15 cellular contexts compared by ENCODE assay signal in the genomic region with DNA sequence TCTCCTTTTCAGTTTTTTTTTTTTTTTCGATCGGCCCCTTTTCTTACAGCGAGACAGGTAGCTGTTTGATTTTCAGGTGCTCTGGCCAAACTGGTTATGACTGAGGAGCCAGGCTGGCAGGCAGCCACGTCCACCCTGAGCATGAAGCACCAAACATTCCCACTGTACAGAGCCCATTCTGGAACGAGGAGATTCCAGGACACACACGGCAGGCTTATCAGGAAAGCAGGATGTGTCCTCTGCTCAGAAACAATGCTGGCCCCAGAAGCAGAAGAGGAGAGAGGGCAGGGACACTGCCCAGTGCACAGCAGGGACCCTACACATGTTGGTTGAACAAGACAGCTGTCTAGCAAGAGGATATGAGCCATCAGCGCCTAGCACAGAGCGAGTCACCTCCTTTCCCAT. TPM values are rescaled to one million over a fixed set of nuclear protein-coding genes. Genes with fewer than 3 reads are reported as not detected.
DNase-seq lines count a peak whose midpoint lies in the region; ATAC-seq and TF ChIP-seq lines count a peak whose summit lies in the region.
"Had no signal": no experiment of that assay in that cellular context is flagged by ENCODE, and none has a peak within 500 bp of the region (broad histone marks: within the 10 kb centered on the region; RNA-seq: fewer than 3 reads in every experiment).

No MANE protein-coding gene starts in this region.

- no TSS peak for BruUV-seq in PC-9 (replicated peaks; lab: Mats Ljungman, UMichigan)

- DNase-seq in Daoy (ENCODE audit: low read depth) (peak; percentile 21), PC-9 (peak; percentile 70 to 74), right cardiac atrium (peak in 1 of 3 donors; percentile 67), iPS-NIHi7 (ENCODE audit: extremely low spot score) (no peak)
- DNase-seq: activated CD4-positive, alpha-beta memory T cell treated with anti-CD3 and anti-CD28 coated beads for 36 hours; kidney glomerular epithelial cell; NCI-H187 treated with DMSO at 0.1 percent for 48 hours; SJCRH30 had no signal

- POLR2A ChIA-PET in PC-9 (lab: Charles Lee; ENCODE audit: unreplicated experiment): interaction anchor here (0.5 to 0.6 kb wide), 3 partner anchors 17 to 508 kb away, joined by 3 to 9 read pairs (median 3); no protein-coding TSS in a partner anchor

- no peaks in the 10 kb centered on the region for H3K9me2 ChIP-seq in PC-9 (ENCODE audit: insufficient read depth)

- peak overlapping the region; percentile 30; the same call in 1 of the 2 replicates for H3K4me3 ChIP-seq in PC-9
- H3K4me3 ChIP-seq in right cardiac atrium (ENCODE audit: low read length): no peak overlapping the region
- H3K4me3 ChIP-seq: SJCRH30 had no signal

- no peaks in the 10 kb centered on the region for H3K27me3 ChIP-seq in PC-9 (ENCODE audit: insufficient read depth, low read depth)
- no peaks in the 10 kb centered on the region for H3K27me3 ChIP-seq in right cardiac atrium (ENCODE audit: control insufficient read depth, insufficient read depth)

- H3K9me3 ChIP-seq in PC-9 (ENCODE audit: insufficient read depth, low read depth) (no peaks in the 10 kb centered on the region), right cardiac atrium (ENCODE audit: control insufficient read depth, low read length) (no peaks in the 10 kb centered on the region)
- H3K9me3 ChIP-seq: SJCRH30 had no signal

- H2AFZ ChIP-seq in PC-9: no peak overlapping the region; the same call in 1 of the 2 replicates

- peak; percentile 40 to 65 for ATAC-seq in right cardiac atrium
- no peak for ATAC-seq in HG03159 (IDR thresholded peaks at IDR 0.05; ENCODE audit: unreplicated experiment)
- ATAC-seq in GM19463 (IDR thresholded peaks at IDR 0.05; ENCODE audit: unreplicated experiment): no peak

- H3K36me3 ChIP-seq in PC-9 (ENCODE audit: low read depth): no peaks in the 10 kb centered on the region
- H3K36me3 ChIP-seq: SJCRH30 had no signal

- no peaks in the 10 kb centered on the region for H4K20me1 ChIP-seq in PC-9 (ENCODE audit: insufficient read depth)

- WGBS in right cardiac atrium: 54% methylated on average over 8 of the region's 8 CpGs

- peak overlapping the region; percentile 22; the same call in 1 of the 2 replicates for H3K27ac ChIP-seq in PC-9
- H3K27ac ChIP-seq in right cardiac atrium (ENCODE audit: low read length): no peak overlapping the region
- H3K27ac ChIP-seq: epithelial cell of prostate, SJCRH30 had no signal

- no peaks in the 10 kb centered on the region for H3K79me2 ChIP-seq in PC-9 (ENCODE audit: low read depth)

- peaks cover 23% of the 10 kb centered on the region for H3K4me1 ChIP-seq in PC-9 (replicated peaks; ENCODE audit: insufficient read depth)
- peaks cover 2% of the 10 kb centered on the region for H3K4me1 ChIP-seq in right cardiac atrium (ENCODE audit: control insufficient read depth, insufficient read depth, low read length)
- H3K4me1 ChIP-seq: SJCRH30 had no signal

- CTCF ChIA-PET in PC-9 (lab: Charles Lee): interaction anchor here (0.6 kb wide), 1 partner anchor 498 kb away, joined by 4 read pairs; no protein-coding TSS in a partner anchor

- TF ChIP-seq CTCF in PC-9 (conservative IDR thresholded peaks at IDR 0.05): no peak

- H3K4me2 ChIP-seq in PC-9: peak overlapping the region; percentile 73

- peaks cover 19% of the 10 kb centered on the region; the same call in 1 of the 2 replicates for H3F3A ChIP-seq in PC-9 (ENCODE audit: insufficient read depth, low read depth)

- intact Hi-C loops in PC-9 (cut with micrococcal nuclease; ENCODE audit: unreplicated experiment) (no loop called here), right cardiac atrium (cut with DNase I) (no loop called here)

RNA-seq across cellular contexts. Expression of a gene that starts 3.7 kb away (rescaled TPM):
- 0.03 and 0.40 TPM in 2 replicates for total RNA-seq in Daoy (2014; rRNA removed; shearing (Covaris generic))
- not detected in 2 replicates for total RNA-seq in PC-9 (2021)
- total RNA-seq in right cardiac atrium: not detected
- polyA plus RNA-seq in right cardiac atrium: not detected
- total RNA-seq: activated CD4-positive, alpha-beta memory T cell treated with anti-CD3 and anti-CD28 coated beads for 36 hours; activated T-helper 1 cell treated with anti-CD3 and anti-CD28 coated beads, Interleukin-12 subunit alpha, Interleukin-12 subunit beta, Interleukin-2, Interleukin-4 antibody, amounts not matched to agents 30 ng/mL and 10 ng/mL and 1 ng/mL, durations not matched to agents 14 hours and 24 hours and 36 hours; LHCN-M2; myocyte; SJCRH30; subcutaneous adipose tissue had no signal

RNA-seq across cellular contexts. Expression of a gene that starts 24.5 kb away (rescaled TPM):
- total RNA-seq in Daoy (2014; rRNA removed; shearing (Covaris generic)): not detected in 2 replicates
- total RNA-seq in PC-9 (2021): not detected in 2 replicates
- not detected for total RNA-seq in right cardiac atrium
- not detected for polyA plus RNA-seq in right cardiac atrium
- total RNA-seq: activated CD4-positive, alpha-beta memory T cell treated with anti-CD3 and anti-CD28 coated beads for 36 hours; activated T-helper 1 cell treated with anti-CD3 and anti-CD28 coated beads, Interleukin-12 subunit alpha, Interleukin-12 subunit beta, Interleukin-2, Interleukin-4 antibody, amounts not matched to agents 30 ng/mL and 10 ng/mL and 1 ng/mL, durations not matched to agents 14 hours and 24 hours and 36 hours; LHCN-M2; myocyte; SJCRH30 had no signal

RNA-seq across cellular contexts. Expression of a gene that starts 37.4 kb away (rescaled TPM):
- not detected in 2 replicates for total RNA-seq in Daoy (2014; rRNA removed; shearing (Covaris generic))
- total RNA-seq in PC-9 (2021): not detected in 2 replicates
- not detected for total RNA-seq in right cardiac atrium
- not detected for polyA plus RNA-seq in right cardiac atrium
- total RNA-seq: activated T-helper 1 cell treated with anti-CD3 and anti-CD28 coated beads, Interleukin-12 subunit alpha, Interleukin-12 subunit beta, Interleukin-2, Interleukin-4 antibody, amounts not matched to agents 30 ng/mL and 10 ng/mL and 1 ng/mL, durations not matched to agents 14 hours and 24 hours and 36 hours; LHCN-M2; myocyte; SJCRH30; subcutaneous adipose tissue had no signal

RNA-seq across cellular contexts. Expression of a gene that starts 47.6 kb away (rescaled TPM):
- not detected in 2 replicates for total RNA-seq in Daoy (2014; rRNA removed; shearing (Covaris generic))
- total RNA-seq in PC-9 (2021): not detected in 2 replicates
- not detected for total RNA-seq in right cardiac atrium
- not detected for polyA plus RNA-seq in right cardiac atrium
- total RNA-seq: activated CD4-positive, alpha-beta memory T cell treated with anti-CD3 and anti-CD28 coated beads for 36 hours; activated T-helper 1 cell treated with anti-CD3 and anti-CD28 coated beads, Interleukin-12 subunit alpha, Interleukin-12 subunit beta, Interleukin-2, Interleukin-4 antibody, amounts not matched to agents 30 ng/mL and 10 ng/mL and 1 ng/mL, durations not matched to agents 14 hours and 24 hours and 36 hours; LHCN-M2; myocyte; SJCRH30 had no signal

RNA-seq across cellular contexts. Expression of a gene that starts 54.5 kb away (rescaled TPM):
- total RNA-seq in Daoy (2014; rRNA removed; shearing (Covaris generic)): not detected in 2 replicates
- total RNA-seq in PC-9 (2021) (not detected in 2 replicates), right cardiac atrium (not detected)
- not detected for polyA plus RNA-seq in right cardiac atrium
- total RNA-seq: activated T-helper 1 cell treated with anti-CD3 and anti-CD28 coated beads, Interleukin-12 subunit alpha, Interleukin-12 subunit beta, Interleukin-2, Interleukin-4 antibody, amounts not matched to agents 30 ng/mL and 10 ng/mL and 1 ng/mL, durations not matched to agents 14 hours and 24 hours and 36 hours; LHCN-M2; myocyte; SJCRH30; subcutaneous adipose tissue had no signal

Comparison
In these comparisons a context has a peak if more than half of its experiments do, and no peak if none do; other contexts are left out.
1. ATAC-seq: peak in right cardiac atrium (2 of 2); none in HG03159 (single experiment) and GM19463 (single experiment).